11 cellular contexts compared by ENCODE assay signal in the genomic region with DNA sequence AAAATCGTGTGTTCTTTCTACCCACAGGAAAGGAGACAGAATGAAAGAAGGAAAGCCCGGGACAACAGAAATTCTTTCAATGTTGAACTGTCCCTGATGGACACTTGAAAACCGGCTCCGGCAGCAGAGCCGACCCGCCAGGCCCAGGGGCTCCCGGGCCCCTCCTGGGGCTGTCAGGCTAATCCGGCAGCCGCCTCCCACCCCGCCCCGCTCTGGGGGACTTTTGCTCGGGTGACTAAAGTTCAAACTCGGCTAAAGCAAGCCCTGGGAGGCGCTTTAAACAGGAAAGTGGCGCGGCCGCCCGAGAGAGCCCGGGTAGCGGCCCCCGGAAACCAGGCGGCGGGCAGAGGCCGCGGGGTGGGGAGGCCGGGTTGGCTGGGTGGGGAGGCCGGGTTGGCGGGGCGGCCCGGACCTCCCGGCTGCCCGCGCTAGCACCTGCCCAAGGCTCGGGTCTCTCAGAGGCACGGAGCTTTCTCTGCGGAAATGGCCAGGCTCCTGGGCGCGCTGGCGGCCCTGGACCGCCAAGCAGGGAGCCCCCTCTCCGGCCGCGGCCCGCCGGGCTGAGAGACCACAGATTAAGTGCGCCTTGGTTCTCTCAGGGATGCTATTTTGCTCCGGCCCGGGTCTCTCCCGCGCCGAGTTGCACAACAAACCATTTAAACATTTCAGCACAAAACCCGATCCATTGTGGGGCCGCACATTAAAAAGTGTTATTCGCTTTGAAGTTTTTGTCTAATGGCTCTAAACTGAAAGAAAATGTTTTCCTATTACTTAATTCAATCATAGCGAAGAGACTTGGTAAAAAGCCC. TPM values are rescaled to one million over a fixed set of nuclear protein-coding genes. Genes with fewer than 3 reads are reported as not detected.
DNase-seq lines count a peak whose midpoint lies in the region; ATAC-seq, FAIRE-seq and TF ChIP-seq lines count a peak whose summit lies in the region.
"Had no signal": no experiment of that assay in that cellular context is flagged by ENCODE, and none has a peak within 500 bp of the region (broad histone marks: within the 10 kb centered on the region; RNA-seq: fewer than 3 reads in every experiment).

No MANE protein-coding gene starts in this region.

- intact Hi-C loops in GM12878 (cut with micrococcal nuclease; ENCODE audit: unreplicated experiment) (no loop called here), esophagus squamous epithelium (cut with DNase I) (no loop called here)

- no peak overlapping the region for H2AFZ ChIP-seq in GM12878 (ENCODE audit: control insufficient read depth, low read depth, low read length)
- H2AFZ ChIP-seq in neural cell (ENCODE audit: low read depth, low read length): no peak overlapping the region

- peaks cover 2% of the 10 kb centered on the region; the same call in 1 of the 2 replicates for H3K4me1 ChIP-seq in ES-I3 (ENCODE audit: insufficient read depth, low read length)
- H3K4me1 ChIP-seq in GM12878 (ENCODE audit: control insufficient read depth, insufficient read depth, low read length): no peaks in the 10 kb centered on the region
- H3K4me1 ChIP-seq in esophagus squamous epithelium: peaks cover 16 to 51% (median 32%) of the 10 kb centered on the region in 3 donors

- TF ChIP-seq CTCF in GM12878 (IDR thresholded peaks at IDR 0.05 in 2 of 3, conservative IDR thresholded peaks at IDR 0.05 in 1 of 3; ENCODE audit: control insufficient read depth in 2 of 3, extremely low read depth in 1 of 3, insufficient read depth in 1 of 3, low read depth in 3 of 3, low read length in 3 of 3): no peak
- TF ChIP-seq CTCF in neural cell (IDR thresholded peaks at IDR 0.05; ENCODE audit: poor library complexity, severe bottlenecking): no peak
- no peak for TF ChIP-seq CTCF in esophagus squamous epithelium (IDR thresholded peaks at IDR 0.05)

- H3K9me2 ChIP-seq in neural cell (ENCODE audit: insufficient read depth, low read length): no peaks in the 10 kb centered on the region

- CTCF ChIA-PET in GM12878 (lab: Yijun Ruan, JAX): no interaction called here

- no peaks in the 10 kb centered on the region for H3F3A ChIP-seq in neural cell (ENCODE audit: insufficient read depth, low read length, poor library complexity, severe bottlenecking)

- H3K9me3 ChIP-seq in ES-I3 (ENCODE audit: control insufficient read depth, insufficient read depth, low read length) (no peaks in the 10 kb centered on the region), KOPT-K1 (ENCODE audit: insufficient read depth, low read length, poor library complexity, severe bottlenecking) (peaks cover 25% of the 10 kb centered on the region), GM12878 (replicated peaks; ENCODE audit: control insufficient read depth, insufficient read depth, low read length) (no peaks in the 10 kb centered on the region; the same call in 2 of the 3 replicates), neural cell (ENCODE audit: low read length) (no peaks in the 10 kb centered on the region), esophagus squamous epithelium (no peaks in the 10 kb centered on the region)

- H3K27ac ChIP-seq in KOPT-K1 (ENCODE audit: low read depth, low read length, poor library complexity, severe bottlenecking): peak overlapping the region; percentile 61
- no peak overlapping the region for H3K27ac ChIP-seq in GM12878 (ENCODE audit: control insufficient read depth, insufficient read depth)
- no peak overlapping the region for H3K27ac ChIP-seq in neural cell (ENCODE audit: low read length)
- H3K27ac ChIP-seq in esophagus squamous epithelium: no peak overlapping the region

- H3K79me2 ChIP-seq in GM12878 (ENCODE audit: control insufficient read depth, insufficient read depth, low read length) (no peaks in the 10 kb centered on the region), neural cell (replicated peaks; ENCODE audit: insufficient read depth, low read length) (no peaks in the 10 kb centered on the region)

- in situ Hi-C loops in GM12878 (cut with MboI): no loop called here

- H3K36me3 ChIP-seq in ES-I3 (ENCODE audit: insufficient read depth, low read length) (no peaks in the 10 kb centered on the region), KOPT-K1 (ENCODE audit: insufficient read depth, low read length) (no peaks in the 10 kb centered on the region), GM12878 (ENCODE audit: control insufficient read depth in 2 of 2, insufficient read depth in 2 of 2, low read length in 1 of 2) (no peaks in the 10 kb centered on the region), neural cell (ENCODE audit: insufficient read depth, low read length) (no peaks in the 10 kb centered on the region), esophagus squamous epithelium (no peaks in the 10 kb centered on the region)

- H3K4me2 ChIP-seq in GM12878 (ENCODE audit: control insufficient read depth, insufficient read depth) (no peak overlapping the region), neural cell (ENCODE audit: low read length) (no peak overlapping the region)

- TF ChIP-seq EP300 in GM12878 (IDR thresholded peaks at IDR 0.05; ENCODE audit: borderline replicate concordance in 1 of 2, control insufficient read depth in 1 of 2, low read depth in 2 of 2, low read length in 2 of 2): no peak
- no peak for TF ChIP-seq EP300 in neural cell (conservative IDR thresholded peaks at IDR 0.05; ENCODE audit: poor library complexity, severe bottlenecking)

- no peak for TF ChIP-seq POLR2A in GM12878 (IDR thresholded peaks at IDR 0.05; ENCODE audit: low read depth, low read length)
- TF ChIP-seq POLR2A in esophagus squamous epithelium (IDR thresholded peaks at IDR 0.05): no peak

- SMC1A ChIA-PET in GM12878 (lab: Charles Lee; ENCODE audit: uncharacterized antibody, unreplicated experiment): no interaction called here

- TF ChIP-seq RAD21 in GM12878 (IDR thresholded peaks at IDR 0.05; ENCODE audit: insufficient read depth, low read depth, low read length) (no peak), neural cell (conservative IDR thresholded peaks at IDR 0.05) (no peak)

- WGBS in GM12878 (ENCODE audit: insufficient coverage, insufficient replicate concordance, low lambda C conversion rate, missing lambda C conversion rate): 8% methylated on average over 25 of the region's 55 CpGs
- WGBS in esophagus squamous epithelium, 2 donors: 3 to 7% methylated on average over 11 to 22 of the region's 55 CpGs

- BruUV-seq in GM12878 (replicated peaks; lab: Mats Ljungman, UMichigan): no TSS peak

- POLR2A ChIA-PET in GM12878 (lab: Charles Lee): no interaction called here

- H3K4me3 ChIP-seq in GM12878 (no peak overlapping the region), neural cell (ENCODE audit: low read length) (no peak overlapping the region), esophagus squamous epithelium (peak overlapping the region in 2 of 4 donors; percentile 37 to 53)

- H4K20me1 ChIP-seq in GM12878 (ENCODE audit: control insufficient read depth, insufficient read depth) (no peaks in the 10 kb centered on the region), neural cell (ENCODE audit: insufficient read depth) (no peaks in the 10 kb centered on the region)

- peak; percentile 16; the same call in 1 of the 3 replicates for ATAC-seq in GM12878
- no peak for ATAC-seq in GM18907 (IDR thresholded peaks at IDR 0.05; ENCODE audit: unreplicated experiment)

- DNase-seq in GM12878 (ENCODE audit: low read depth, low spot score) (no peak), esophagus squamous epithelium (lab: John Stamatoyannopoulos, UW) (no peak), NCI-H1930 (lab: John Stamatoyannopoulos, UW) (no peak), DMS 273 (lab: John Stamatoyannopoulos, UW; ENCODE audit: unreplicated experiment) (no peak)
- DNase-seq: activated CD4-positive, alpha-beta T cell treated with anti-CD3 and anti-CD28 coated beads, Interleukin-2, amount 50 U/mL, for 48 hours had no signal

- no peak for FAIRE-seq in GM12878 (lab: Jason Lieb, UNC)
- FAIRE-seq: colon had no signal

- H3K9ac ChIP-seq in ES-I3 (ENCODE audit: low read depth, low read length): peak overlapping the region; percentile 15; the same call in 1 of the 2 replicates
- no peak overlapping the region for H3K9ac ChIP-seq in GM12878 (ENCODE audit: control insufficient read depth, insufficient read depth, low read length)
- no peak overlapping the region for H3K9ac ChIP-seq in neural cell (ENCODE audit: low read length)

- peaks cover 13 to 22% of the 10 kb centered on the region in 2 experiments; a peak in 3 of 4 replicates for H3K27me3 ChIP-seq in GM12878 (replicated peaks in 1 of 2; ENCODE audit: control insufficient read depth in 2 of 2, insufficient read depth in 2 of 2, low read length in 1 of 2)
- H3K27me3 ChIP-seq in neural cell (ENCODE audit: insufficient read depth, low read depth, low read length): peaks cover 85% of the 10 kb centered on the region
- peaks cover 28 to 99% (median 51%) of the 10 kb centered on the region in 4 donors for H3K27me3 ChIP-seq in esophagus squamous epithelium

- RAD21 ChIA-PET in GM12878 (lab: Charles Lee; ENCODE audit: unreplicated experiment): no interaction called here

TF ChIP-seq in GM12878, 131 proteins besides CTCF, POLR2A, EP300 and RAD21:
- TF ChIP-seq RBBP5 (conservative IDR thresholded peaks at IDR 0.05): no peak
- peak; percentile 63 for TF ChIP-seq SUZ12 (IDR thresholded peaks at IDR 0.05; ENCODE audit: unreplicated experiment)

TF ChIP-seq in neural cell, 6 proteins besides CTCF, POLR2A, EP300 and RAD21 (continues in another document):
- TF ChIP-seq POLR2AphosphoS5 (IDR thresholded peaks at IDR 0.05) (peak; percentile 13), EZH2 (IDR thresholded peaks at IDR 0.05; ENCODE audit: borderline replicate concordance, insufficient read depth, low read length, poor library complexity, severe bottlenecking) (peak; percentile 93), SMC3 (conservative IDR thresholded peaks at IDR 0.05; ENCODE audit: poor library complexity) (no peak), MXI1 (conservative IDR thresholded peaks at IDR 0.05; ENCODE audit: poor library complexity, severe bottlenecking) (no peak), TAF1 (IDR thresholded peaks at IDR 0.05; ENCODE audit: low read depth) (no peak)

RNA-seq across cellular contexts. Expression of gene GSX1, which starts 2.6 kb away (rescaled TPM):
- not detected in 2 replicates for total RNA-seq in GM12878 (2013; cell fraction: nucleolus; rRNA removed)
- not detected in 2 replicates for total RNA-seq in GM12878 (2014; rRNA removed)
- not detected in 2 replicates for total RNA-seq in GM12878 (2014; rRNA removed; fragmentation: Illumina TruSeq; extraction: Trizol)
- total RNA-seq in GM12878 (2021): not detected in 2 replicates
- polyA plus RNA-seq in GM12878 (2011; ENCODE audit: low read depth): not detected
- not detected in 2 replicates for polyA plus RNA-seq in GM12878 (2011; rRNA removed)
- not detected in 2 replicates for polyA plus RNA-seq in GM12878 (2011; cell fraction: cytosol; rRNA removed)
- not detected in 2 replicates for polyA plus RNA-seq in GM12878 (2011; cell fraction: nucleus; rRNA removed)
- polyA plus RNA-seq in GM12878 (2012): not detected in 2 replicates
- not detected in 2 replicates for polyA plus RNA-seq in GM12878 (2014; fragmentation: Illumina TruSeq; extraction: Trizol)
- polyA plus RNA-seq in GM12878 (2014; fragmentation: Nextera tagmentation; extraction: Ambion mirVana): not detected
- polyA plus RNA-seq in GM12878 (2014; rRNA removed): not detected in 2 replicates
- not detected for polyA plus RNA-seq in GM12878 (2016; fragmentation: Nextera tagmentation; extraction: Ambion mirVana)
- not detected in 2 replicates for polyA minus RNA-seq in GM12878 (2011; rRNA and poly(A)+ RNA removed)
- not detected in 2 replicates for polyA minus RNA-seq in GM12878 (2011; cell fraction: cytosol; rRNA and poly(A)+ RNA removed)
- not detected in 2 replicates for polyA minus RNA-seq in GM12878 (2011; cell fraction: nucleus; rRNA and poly(A)+ RNA removed)
- not detected in 2 replicates for polyA plus RNA-seq in neural cell
- not detected in 2 replicates for polyA minus RNA-seq in neural cell
- total RNA-seq in esophagus squamous epithelium: not detected
- total RNA-seq: pulmonary artery endothelial cell had no signal
